In the genomic region with DNA sequence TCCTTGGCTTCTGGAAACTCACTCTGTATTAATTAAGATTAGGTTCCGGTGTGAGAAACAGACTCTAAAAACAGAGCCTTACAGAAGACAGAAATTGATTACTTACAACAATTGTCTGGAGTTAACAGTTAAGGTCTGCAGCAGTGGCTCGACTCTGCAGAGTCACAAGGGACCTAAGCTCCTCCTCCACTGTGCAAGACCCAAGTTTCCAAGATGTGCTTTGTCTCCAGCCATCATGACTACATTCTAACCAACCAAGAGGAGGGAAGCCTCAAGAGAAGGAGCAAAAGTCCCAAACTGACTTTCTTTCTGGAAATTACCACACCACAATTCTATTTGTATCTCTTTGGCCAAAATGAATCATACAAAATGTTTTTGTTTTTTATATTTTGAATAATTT, we compare ENCODE assay signal across 1 cellular context.
TF ChIP-seq lines count a peak whose summit lies in the region.

No MANE protein-coding gene starts in this region.

TF ChIP-seq in GM23338, 12 proteins besides CTCF, POLR2A, EP300 and RAD21 (continued from another document):
- no peak for TF ChIP-seq ZNF462 (CRISPR knock-in tag; IDR thresholded peaks at IDR 0.05)
- TF ChIP-seq, protein P1, sequence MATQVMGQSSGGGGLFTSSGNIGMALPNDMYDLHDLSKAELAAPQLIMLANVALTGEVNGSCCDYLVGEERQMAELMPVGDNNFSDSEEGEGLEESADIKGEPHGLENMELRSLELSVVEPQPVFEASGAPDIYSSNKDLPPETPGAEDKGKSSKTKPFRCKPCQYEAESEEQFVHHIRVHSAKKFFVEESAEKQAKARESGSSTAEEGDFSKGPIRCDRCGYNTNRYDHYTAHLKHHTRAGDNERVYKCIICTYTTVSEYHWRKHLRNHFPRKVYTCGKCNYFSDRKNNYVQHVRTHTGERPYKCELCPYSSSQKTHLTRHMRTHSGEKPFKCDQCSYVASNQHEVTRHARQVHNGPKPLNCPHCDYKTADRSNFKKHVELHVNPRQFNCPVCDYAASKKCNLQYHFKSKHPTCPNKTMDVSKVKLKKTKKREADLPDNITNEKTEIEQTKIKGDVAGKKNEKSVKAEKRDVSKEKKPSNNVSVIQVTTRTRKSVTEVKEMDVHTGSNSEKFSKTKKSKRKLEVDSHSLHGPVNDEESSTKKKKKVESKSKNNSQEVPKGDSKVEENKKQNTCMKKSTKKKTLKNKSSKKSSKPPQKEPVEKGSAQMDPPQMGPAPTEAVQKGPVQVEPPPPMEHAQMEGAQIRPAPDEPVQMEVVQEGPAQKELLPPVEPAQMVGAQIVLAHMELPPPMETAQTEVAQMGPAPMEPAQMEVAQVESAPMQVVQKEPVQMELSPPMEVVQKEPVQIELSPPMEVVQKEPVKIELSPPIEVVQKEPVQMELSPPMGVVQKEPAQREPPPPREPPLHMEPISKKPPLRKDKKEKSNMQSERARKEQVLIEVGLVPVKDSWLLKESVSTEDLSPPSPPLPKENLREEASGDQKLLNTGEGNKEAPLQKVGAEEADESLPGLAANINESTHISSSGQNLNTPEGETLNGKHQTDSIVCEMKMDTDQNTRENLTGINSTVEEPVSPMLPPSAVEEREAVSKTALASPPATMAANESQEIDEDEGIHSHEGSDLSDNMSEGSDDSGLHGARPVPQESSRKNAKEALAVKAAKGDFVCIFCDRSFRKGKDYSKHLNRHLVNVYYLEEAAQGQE (IDR thresholded peaks at IDR 0.05; ENCODE audit: unreplicated experiment): no peak
